Comparison of ENCODE assay signal across 8 cellular contexts in the genomic region with DNA sequence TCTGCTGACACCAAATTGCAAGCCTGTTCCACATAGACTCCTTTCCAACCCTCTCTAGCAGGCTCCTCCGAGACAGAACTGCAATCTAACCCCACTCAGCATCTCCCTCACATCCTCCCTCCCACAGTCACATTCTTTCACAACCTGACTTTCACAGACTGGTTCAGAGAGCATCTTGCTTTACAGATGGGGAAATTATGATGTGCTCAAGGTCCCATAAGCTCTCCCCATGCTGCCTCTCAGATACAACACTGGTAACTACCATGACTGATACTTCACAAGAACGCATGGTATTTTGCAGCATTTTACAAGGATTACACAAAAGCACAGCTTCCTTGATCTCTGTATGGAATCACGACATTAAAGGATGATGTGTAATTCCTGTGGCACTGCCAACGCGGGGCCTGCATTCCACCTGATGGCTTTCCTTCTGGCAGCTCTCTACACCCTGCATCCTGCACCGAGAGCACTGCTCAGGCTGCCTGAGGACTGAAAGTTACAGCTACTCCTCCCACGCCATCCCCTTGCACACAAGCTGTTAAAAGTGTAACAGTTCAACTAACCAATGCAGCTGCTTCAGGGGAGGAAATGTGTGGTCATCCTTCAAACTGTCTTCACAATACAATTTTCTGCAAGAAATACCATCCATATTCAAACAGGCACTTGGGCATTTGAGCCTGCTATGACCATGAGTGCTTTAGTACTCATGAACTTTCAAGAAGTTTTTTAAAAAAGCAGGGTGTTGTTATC. TPM values are rescaled to one million over a fixed set of nuclear protein-coding genes. Genes with fewer than 3 reads are reported as not detected.
DNase-seq lines count a peak whose midpoint lies in the region; ATAC-seq, FAIRE-seq and TF ChIP-seq lines count a peak whose summit lies in the region.

No MANE protein-coding gene starts in this region.

- WGBS in right cardiac atrium: 55% methylated on average over 7 of the region's 7 CpGs

- H3K4me3 ChIP-seq in right cardiac atrium (ENCODE audit: low read length): no peak overlapping the region
- no peak overlapping the region for H3K4me3 ChIP-seq in fibroblast of lung (replicated peaks in 1 of 4; ENCODE audit: control extremely low read depth in 1 of 4, insufficient read depth in 1 of 4, low read depth in 3 of 4, low read length in 4 of 4)

- H3K4me1 ChIP-seq in right cardiac atrium (ENCODE audit: control insufficient read depth, insufficient read depth, low read length) (peaks cover 11% of the 10 kb centered on the region), fibroblast of lung (ENCODE audit: control insufficient read depth, extremely low read depth, insufficient read depth, low read length) (peaks cover 26% of the 10 kb centered on the region)

- no peak for DNase-seq in right cardiac atrium
- DNase-seq in Right ventricle myocardium superior: no peak
- DNase-seq in fibroblast of lung (ENCODE audit: low read depth in 2 of 2): peak; percentile 28 to 92
- peak in 2 of 3 experiments; percentile 49 to 62 for DNase-seq in stimulated activated CD4-positive, alpha-beta T cell treated with anti-CD3 and anti-CD28 coated beads, TNF-alpha, amount 100 ng/mL, for 24 hours (ENCODE audit: low read depth in 3 of 3)
- DNase-seq in NCI-H187 treated with DMSO at 0.1 percent for 48 hours (lab: John Stamatoyannopoulos, UW): no peak
- DNase-seq in D721Med (ENCODE audit: insufficient read length, low spot score): no peak

- H3K9me3 ChIP-seq in right cardiac atrium (ENCODE audit: control insufficient read depth, low read length) (no peaks in the 10 kb centered on the region), fibroblast of lung (ENCODE audit: control insufficient read depth, insufficient read depth, low read depth, low read length) (no peaks in the 10 kb centered on the region)

- ATAC-seq in right cardiac atrium (no peak), Right ventricle myocardium superior (ENCODE audit: poor library complexity) (no peak), HG03159 (IDR thresholded peaks at IDR 0.05; ENCODE audit: unreplicated experiment) (peak; percentile 64)
- ATAC-seq in activated CD4-positive, CD25-positive, alpha-beta regulatory T cell treated with anti-CD3 and anti-CD28 coated beads, Interleukin-2, amount 50 U/mL, for 24 hours: peak; percentile 57 to 60

- no peak overlapping the region for H3K9ac ChIP-seq in fibroblast of lung (ENCODE audit: insufficient read depth, low read length)

- peaks cover 2% of the 10 kb centered on the region for H3K79me2 ChIP-seq in fibroblast of lung (ENCODE audit: control insufficient read depth, insufficient read depth, low read length)

- intact Hi-C loops in right cardiac atrium (cut with DNase I) (no loop called here), Right ventricle myocardium superior (cut with DNase I) (no loop called here)

- FAIRE-seq in D721Med (lab: Jason Lieb, UNC): no peak

- H3K27me3 ChIP-seq in right cardiac atrium (ENCODE audit: control insufficient read depth, insufficient read depth): no peaks in the 10 kb centered on the region
- no peaks in the 10 kb centered on the region for H3K27me3 ChIP-seq in fibroblast of lung (ENCODE audit: control insufficient read depth, insufficient read depth, low read length)

- no peaks in the 10 kb centered on the region for H4K20me1 ChIP-seq in fibroblast of lung (ENCODE audit: control insufficient read depth, extremely low read depth, insufficient read depth, low read length)

- TF ChIP-seq CTCF in fibroblast of lung (conservative IDR thresholded peaks at IDR 0.05 in 1 of 2, IDR thresholded peaks at IDR 0.05 in 1 of 2; ENCODE audit: low read depth in 1 of 2, low read length in 2 of 2): no peak
- TF ChIP-seq CTCF in D721Med (IDR thresholded peaks at IDR 0.05; ENCODE audit: insufficient read depth, missing control alignments): no peak

- H3K27ac ChIP-seq in right cardiac atrium (ENCODE audit: low read length) (peak overlapping the region; percentile 15), fibroblast of lung (ENCODE audit: insufficient read depth, low read length) (peak overlapping the region; percentile 62)

- H3K4me2 ChIP-seq in fibroblast of lung (ENCODE audit: extremely low read depth, insufficient read depth, low read length): peak overlapping the region; percentile 29

- no peak overlapping the region for H2AFZ ChIP-seq in fibroblast of lung (ENCODE audit: low read length)

- H3K36me3 ChIP-seq in fibroblast of lung (ENCODE audit: control insufficient read depth, insufficient read depth, low read length): peaks cover 6% of the 10 kb centered on the region

RNA-seq across cellular contexts. Expression of a gene that starts 27.6 kb away (rescaled TPM):
- total RNA-seq in right cardiac atrium (10 to 100 TPM; 14.0 to 19.8 (median 15.6) TPM), Right ventricle myocardium superior (9.8 TPM), fibroblast of lung (73.3 and 75.5 TPM in 2 replicates)
- polyA plus RNA-seq in right cardiac atrium (8.2 TPM), fibroblast of lung (28.4 and 49.4 TPM in 2 replicates)
- 21.9 and 37.5 TPM in 2 replicates for polyA plus RNA-seq in fibroblast of lung (2012)
- polyA minus RNA-seq in fibroblast of lung (ENCODE audit: low replicate concordance): 30.3 and 55.1 TPM in 2 replicates

RNA-seq across cellular contexts. Expression of a gene that starts 42.5 kb away (rescaled TPM):
- not detected for total RNA-seq in right cardiac atrium
- 0.02 TPM for polyA plus RNA-seq in right cardiac atrium
- total RNA-seq in Right ventricle myocardium superior: not detected
- not detected in 2 replicates for total RNA-seq in fibroblast of lung
- polyA plus RNA-seq in fibroblast of lung: 0.03 TPM in 1 of 2 replicates, not detected in the other
- 0.07 TPM in 1 of 2 replicates, not detected in the other for polyA plus RNA-seq in fibroblast of lung (2012)
- polyA minus RNA-seq in fibroblast of lung (ENCODE audit: low replicate concordance): not detected in 2 replicates

Comparison
In these comparisons a context has a peak if more than half of its experiments do, and no peak if none do; other contexts are left out.
1. ATAC-seq: peak in HG03159 (single experiment) and activated CD4-positive, CD25-positive, alpha-beta regulatory T cell treated with anti-CD3 and anti-CD28 coated beads, Interleukin-2, amount 50 U/mL, for 24 hours (2 of 2); none in right cardiac atrium (0 of 2) and Right ventricle myocardium superior (single experiment).
2. DNase-seq: peak in fibroblast of lung (2 of 2) and stimulated activated CD4-positive, alpha-beta T cell treated with anti-CD3 and anti-CD28 coated beads, TNF-alpha, amount 100 ng/mL, for 24 hours (2 of 3); none in right cardiac atrium (0 of 3), Right ventricle myocardium superior (single experiment), NCI-H187 treated with DMSO at 0.1 percent for 48 hours (single experiment) and D721Med (single experiment).